ENCODE assay signal across 8 cellular contexts in genomic region chr4:129092636-129093172, GRCh38. TPM values are rescaled to one million over a fixed set of nuclear protein-coding genes. Genes with fewer than 3 reads are reported as not detected.
DNase-seq lines count a peak whose midpoint lies in the region; ATAC-seq and TF ChIP-seq lines count a peak whose summit lies in the region.

No MANE protein-coding gene starts in this region.

- TF ChIP-seq EP300 in ovary (IDR thresholded peaks at IDR 0.05) = no peak

- H3K36me3 ChIP-seq in esophagus squamous epithelium (no peaks in the 10 kb centered on the region), ovary (no peaks in the 10 kb centered on the region)

- H3K27me3 ChIP-seq in esophagus squamous epithelium = no peaks in the 10 kb centered on the region
- H3K27me3 ChIP-seq in ovary = no peaks in the 10 kb centered on the region

- CTCF ChIA-PET in Calu3 (lab: Charles Lee) = no interaction called here

- H3K27ac ChIP-seq in esophagus squamous epithelium (peak overlapping the region; percentile 97 to 99 (median 99)), ovary (peak overlapping the region; percentile 93 to 95)

- peaks cover 0 to 51% (median 3%) of the 10 kb centered on the region in 3 donors for H3K4me1 ChIP-seq in esophagus squamous epithelium
- H3K4me1 ChIP-seq in ovary (ENCODE audit: insufficient read depth) = peaks cover 3% of the 10 kb centered on the region

- H3K36me3 Mint-ChIP-seq in Calu3 (ENCODE audit: insufficient read depth, unreplicated experiment) (peaks cover 6% of the 10 kb centered on the region), nephron progenitor cell (ENCODE audit: low read depth) (peaks cover 15% of the 10 kb centered on the region)

- WGBS in esophagus squamous epithelium, 2 donors = 0 to 1% methylated on average over 10 of the region's 10 CpGs
- WGBS in ovary, 3 donors = 0 to 1% (median 0%) methylated on average over 10 of the region's 10 CpGs

- H3K9me3 ChIP-seq in esophagus squamous epithelium = no peaks in the 10 kb centered on the region
- no peaks in the 10 kb centered on the region for H3K9me3 ChIP-seq in ovary

- H3K4me3 ChIP-seq in esophagus squamous epithelium = peak overlapping the region; percentile 85 to 96 (median 88)
- H3K4me3 ChIP-seq in ovary = peak overlapping the region; percentile 80

- TSS peak; percentile 67 for BruUV-seq in Calu3 (replicated peaks; lab: Mats Ljungman, UMichigan)

- TF ChIP-seq POLR2A in esophagus squamous epithelium (IDR thresholded peaks at IDR 0.05) (no peak), ovary (IDR thresholded peaks at IDR 0.05) (no peak), GM18505 (IDR thresholded peaks at IDR 0.05; ENCODE audit: borderline replicate concordance, extremely low read depth, insufficient read depth, insufficient read length) (no peak)

- TF ChIP-seq CTCF in Calu3 (IDR thresholded peaks at IDR 0.05; ENCODE audit: unreplicated experiment) (no peak), esophagus squamous epithelium (IDR thresholded peaks at IDR 0.05) (peak in 1 of 6 experiments; percentile 12), ovary (IDR thresholded peaks at IDR 0.05) (no peak), nephron progenitor cell (IDR thresholded peaks at IDR 0.05) (no peak)

- H3K9me3 Mint-ChIP-seq in Calu3 (ENCODE audit: low read depth, unreplicated experiment) = no peaks in the 10 kb centered on the region
- H3K9me3 Mint-ChIP-seq in nephron progenitor cell = peaks cover 3% of the 10 kb centered on the region

- peaks cover 9% of the 10 kb centered on the region for H3K4me1 Mint-ChIP-seq in Calu3 (ENCODE audit: low read depth, unreplicated experiment)
- peaks cover 21% of the 10 kb centered on the region for H3K4me1 Mint-ChIP-seq in nephron progenitor cell

- H3K4me3 Mint-ChIP-seq in Calu3 (ENCODE audit: low read depth, unreplicated experiment) (no peak overlapping the region), nephron progenitor cell (no peak overlapping the region)

- no peak overlapping the region for H3K27ac Mint-ChIP-seq in Calu3 (ENCODE audit: unreplicated experiment)
- no peak overlapping the region for H3K27ac Mint-ChIP-seq in nephron progenitor cell

- ATAC-seq in GM18505 (IDR thresholded peaks at IDR 0.05; ENCODE audit: unreplicated experiment) (no peak), GM21825 (IDR thresholded peaks at IDR 0.05; ENCODE audit: unreplicated experiment) (no peak), HG03135 (IDR thresholded peaks at IDR 0.05; ENCODE audit: unreplicated experiment) (no peak)

- intact Hi-C loops in Calu3 (cut with micrococcal nuclease; ENCODE audit: unreplicated experiment) (loop anchor here (5.0 kb wide), 1 partner anchor 280 kb away; no protein-coding TSS in a partner anchor), esophagus squamous epithelium (cut with DNase I) (no loop called here), ovary (cut with DNase I) (no loop called here)

- DNase-seq in Calu3 (no peak), NCI-H69 (lab: John Stamatoyannopoulos, UW) (peak; percentile 42), esophagus squamous epithelium (lab: John Stamatoyannopoulos, UW) (no peak), ovary (no peak), nephron progenitor cell (no peak)

- H3K27me3 Mint-ChIP-seq in Calu3 (ENCODE audit: unreplicated experiment) (no peaks in the 10 kb centered on the region), nephron progenitor cell (ENCODE audit: low read depth, poor library complexity) (peaks cover 9% of the 10 kb centered on the region)

RNA-seq across cellular contexts. Expression of gene SCLT1, which starts 0.6 kb away (rescaled TPM):
- total RNA-seq in Calu3 (2022) (19.6 and 21.4 TPM in 2 replicates), esophagus squamous epithelium (10 to 100 TPM in 3 of 4 donors, 1 to 10 TPM in 1; 6.7 to 19.1 (median 13.5) TPM), ovary (10 to 100 TPM; 13.7 to 24.0 (median 16.3) TPM)
- polyA plus RNA-seq in ovary = 1 to 10 TPM; 4.5 to 4.6 TPM

RNA-seq across cellular contexts. Expression of gene C4orf33, which starts 3.2 kb away (rescaled TPM):
- total RNA-seq in Calu3 (2022) = 6.4 and 13.1 TPM in 2 replicates
- 10 to 100 TPM in 3 of 4 donors, 1 to 10 TPM in 1; 8.8 to 15.7 (median 10.8) TPM for total RNA-seq in esophagus squamous epithelium
- total RNA-seq in ovary = 10 to 100 TPM in 4 of 7 donors, 1 to 10 TPM in 3; 4.9 to 22.7 (median 10.0) TPM
- polyA plus RNA-seq in ovary = 1 to 10 TPM; 3.7 to 9.7 TPM
